9 cellular contexts compared by ENCODE assay signal in genomic region chr3:183253364-183253960, GRCh38. TPM values are rescaled to one million over a fixed set of nuclear protein-coding genes. Genes with fewer than 3 reads are reported as not detected.
A peak's percentile ranks its signal among the peaks of the same experiment; 100 is the strongest.
DNase-seq lines count a peak whose midpoint lies in the region; ATAC-seq, FAIRE-seq and TF ChIP-seq lines count a peak whose summit lies in the region.
"Had no signal": no experiment of that assay in that cellular context is flagged by ENCODE, and none has a peak within 500 bp of the region (broad histone marks: within the 10 kb centered on the region; RNA-seq: fewer than 3 reads in every experiment).

No MANE protein-coding gene starts in this region.

- TF ChIP-seq CTCF in Panc1 (IDR thresholded peaks at IDR 0.05) (no peak), K562 (IDR thresholded peaks at IDR 0.05 in 2 of 3, conservative IDR thresholded peaks at IDR 0.05 in 1 of 3; ENCODE audit: insufficient read depth in 2 of 3, low read depth in 1 of 3, low read length in 3 of 3) (no peak), hepatocyte (IDR thresholded peaks at IDR 0.05; ENCODE audit: poor library complexity) (no peak)

- no TSS peak for BruUV-seq in Panc1 (replicated peaks; lab: Mats Ljungman, UMichigan)
- BruUV-seq in K562 (replicated peaks; lab: Mats Ljungman, UMichigan): no TSS peak

- in situ Hi-C loops in Panc1 (cut with HindIII; ENCODE audit: low pct_unique_long_range_greater_than_20kb, low sequenced_read_pairs): no loop called here
- in situ Hi-C loops in K562 (cut with MboI): no loop called here

- intact Hi-C loops in Panc1 (cut with micrococcal nuclease; ENCODE audit: unreplicated experiment): loop anchor here (10.0 kb wide), 1 partner anchor 131 kb away; no protein-coding TSS in a partner anchor
- intact Hi-C loops in K562 (cut with micrococcal nuclease): loop anchor here (5.0 to 10.0 kb wide), 2 partner anchors 66 to 101 kb away; no protein-coding TSS in a partner anchor

- H3K4me2 ChIP-seq in K562 (ENCODE audit: insufficient read depth, low read length) (peak overlapping the region; percentile 86), hepatocyte (peak overlapping the region; percentile 80)

- H3K4me3 ChIP-seq in Panc1 (ENCODE audit: low read depth in 2 of 2, low read length in 2 of 2) (peak overlapping the region; percentile 83 to 95), K562 (peak overlapping the region; percentile 52), hepatocyte (peak overlapping the region; percentile 95), rectal smooth muscle tissue (ENCODE audit: low read length) (peak overlapping the region; percentile 77)

- peak overlapping the region; percentile 91 for H2AFZ ChIP-seq in K562 (ENCODE audit: low read depth, low read length)
- H2AFZ ChIP-seq in hepatocyte: peak overlapping the region; percentile 85

- TF ChIP-seq POLR2A in GM12892 (IDR thresholded peaks at IDR 0.05; ENCODE audit: low read depth, low read length) (no peak), K562 (conservative IDR thresholded peaks at IDR 0.05) (peak; percentile 57; the same call in 1 of the 2 replicates)

- CTCF ChIA-PET in Panc1 (lab: Charles Lee) (interaction anchor here (1.0 to 1.2 kb wide), 2 partner anchors 129 to 132 kb away, joined by 4 to 6 read pairs; no protein-coding TSS in a partner anchor), K562 (lab: Yijun Ruan, JAX; ENCODE audit: low intra/inter-chr PET ratio) (no interaction called here)

- H4K20me1 ChIP-seq in K562 (replicated peaks; ENCODE audit: control insufficient read depth, insufficient read depth, low read length) (no peaks in the 10 kb centered on the region), hepatocyte (ENCODE audit: insufficient read depth, poor library complexity, severe bottlenecking) (peaks cover 5% of the 10 kb centered on the region)

- POLR2A ChIA-PET in Panc1 (lab: Charles Lee): interaction anchor here (0.6 kb wide), 1 partner anchor 280 kb away, joined by 6 read pairs; no protein-coding TSS in a partner anchor
- POLR2A ChIA-PET in K562 (lab: Yijun Ruan, JAX): interaction anchor here (0.5 to 1.8 kb wide), 7 partner anchors 10 to 503 kb away, joined by 3 to 6 read pairs (median 3); no protein-coding TSS in a partner anchor

- H3K36me3 ChIP-seq in Panc1 (ENCODE audit: control insufficient read depth, insufficient read depth, low read length): no peaks in the 10 kb centered on the region; the same call in 1 of the 2 replicates
- peaks cover 15% of the 10 kb centered on the region; the same call in 1 of the 3 replicates for H3K36me3 ChIP-seq in K562 (ENCODE audit: control insufficient read depth, insufficient read depth, low read length)
- H3K36me3 ChIP-seq in hepatocyte (replicated peaks; ENCODE audit: insufficient read depth, low read depth): no peaks in the 10 kb centered on the region
- H3K36me3 ChIP-seq in rectal smooth muscle tissue (ENCODE audit: control insufficient read depth, insufficient read depth, low read length): no peaks in the 10 kb centered on the region

- peaks cover 50% of the 10 kb centered on the region for H3K79me2 ChIP-seq in K562 (ENCODE audit: control insufficient read depth, insufficient read depth, low read length)
- peaks cover 60% of the 10 kb centered on the region for H3K79me2 ChIP-seq in hepatocyte

- H3K27ac ChIP-seq in Panc1 (ENCODE audit: low read length) (peak overlapping the region; percentile 82), K562 (ENCODE audit: extremely low read depth, low read depth, low read length) (peak overlapping the region; percentile 83), hepatocyte (peak overlapping the region; percentile 99), rectal smooth muscle tissue (ENCODE audit: low read depth, low read length) (peak overlapping the region; percentile 80)

- no peaks in the 10 kb centered on the region for H3K9me1 ChIP-seq in K562 (ENCODE audit: control insufficient read depth, insufficient read depth, low read length)

- TF ChIP-seq RAD21 in K562 (CRISPR knock-in tag; conservative IDR thresholded peaks at IDR 0.05 in 1 of 2, IDR thresholded peaks at IDR 0.05 in 1 of 2): no peak

- FAIRE-seq in GM12892 (lab: Jason Lieb, UNC) (peak; percentile 70), K562 (lab: Jason Lieb, UNC) (peak; percentile 74)
- FAIRE-seq: colon had no signal

- H3K4me1 ChIP-seq in Panc1 (ENCODE audit: control insufficient read depth, insufficient read depth, low read length) (peaks cover 16% of the 10 kb centered on the region), K562 (replicated peaks in 1 of 2; ENCODE audit: control insufficient read depth in 2 of 2, insufficient read depth in 2 of 2, low read length in 2 of 2) (peaks cover 11 to 18% of the 10 kb centered on the region in 2 experiments; a peak in 4 of 5 replicates), hepatocyte (ENCODE audit: insufficient read depth) (peaks cover 4% of the 10 kb centered on the region), rectal smooth muscle tissue (ENCODE audit: control insufficient read depth, insufficient read depth, low read length) (no peaks in the 10 kb centered on the region)

- DNase-seq in 8988T (peak; percentile 38), GM12892 (ENCODE audit: insufficient read length) (no peak), Panc1 (ENCODE audit: low read depth, low spot score) (no peak), K562 (ENCODE audit: extremely low read depth in 1 of 4, low spot score in 3 of 4) (peak; percentile 37 to 58 (median 49)), hepatocyte (ENCODE audit: low spot score) (peak; percentile 70)

- WGBS in K562 (ENCODE audit: insufficient coverage, low coverage, missing lambda C conversion rate): 1% methylated on average over 38 of the region's 48 CpGs
- WGBS in hepatocyte (ENCODE audit: low lambda C conversion rate, missing lambda C conversion rate): 1% methylated on average over 45 of the region's 48 CpGs

- no peaks in the 10 kb centered on the region for H3K27me3 ChIP-seq in Panc1 (ENCODE audit: control insufficient read depth, insufficient read depth, low read length)
- H3K27me3 ChIP-seq in K562 (ENCODE audit: control insufficient read depth in 2 of 2, insufficient read depth in 2 of 2, low read length in 2 of 2): no peaks in the 10 kb centered on the region
- no peaks in the 10 kb centered on the region for H3K27me3 ChIP-seq in hepatocyte
- no peaks in the 10 kb centered on the region for H3K27me3 ChIP-seq in rectal smooth muscle tissue (ENCODE audit: control insufficient read depth, insufficient read depth, low read length)

- H3K9me3 ChIP-seq in Panc1 (ENCODE audit: control insufficient read depth, insufficient read depth, low read depth, low read length) (no peaks in the 10 kb centered on the region), K562 (replicated peaks; ENCODE audit: control insufficient read depth, insufficient read depth, low read depth, low read length) (no peaks in the 10 kb centered on the region), hepatocyte (ENCODE audit: low read depth) (no peaks in the 10 kb centered on the region)

- ATAC-seq in Panc1: peak; percentile 68
- peak; percentile 65 for ATAC-seq in K562
- no peak for ATAC-seq in HG03045 (IDR thresholded peaks at IDR 0.05; ENCODE audit: unreplicated experiment)
- no peak for ATAC-seq in HG02798 (IDR thresholded peaks at IDR 0.05; ENCODE audit: poor library complexity, unreplicated experiment)

- no peaks in the 10 kb centered on the region for H3K9me2 ChIP-seq in hepatocyte (replicated peaks; ENCODE audit: insufficient read depth)

- H3K9ac ChIP-seq in K562 (ENCODE audit: insufficient read depth in 1 of 2, low read depth in 2 of 2, low read length in 2 of 2): peak overlapping the region; percentile 73 to 98
- H3K9ac ChIP-seq in rectal smooth muscle tissue (ENCODE audit: low read length): peak overlapping the region; percentile 74

- TF ChIP-seq EP300 in K562 (IDR thresholded peaks at IDR 0.05; ENCODE audit: low read length): no peak

TF ChIP-seq in K562, 482 proteins besides CTCF, POLR2A, EP300 and RAD21 (continues in another document):
- TF ChIP-seq FOXA3 (CRISPR knock-in tag; conservative IDR thresholded peaks at IDR 0.05 in 1 of 2, IDR thresholded peaks at IDR 0.05 in 1 of 2) (0 out of 4 replicates have a peak, but pooled peaks of 1 of the 2 experiments have one; percentile 28), ZFX (CRISPR knock-in tag; IDR thresholded peaks at IDR 0.05) (peak; percentile 80), ZBTB33 (CRISPR knock-in tag; IDR thresholded peaks at IDR 0.05) (no peak)

RNA-seq across cellular contexts. Expression of gene B3GNT5, which starts 0.4 kb away (rescaled TPM):
- polyA plus RNA-seq in GM12892 (2012; ENCODE audit: missing spikeins): 0.17 TPM
- total RNA-seq in Panc1 (2021; ENCODE audit: unreplicated experiment) (22.8 TPM), K562 (2014; rRNA removed) (8.8 and 9.2 TPM in 2 replicates), K562 (2014; rRNA removed; fragmentation: Illumina TruSeq; extraction: Trizol) (21.9 and 24.7 TPM in 2 replicates), K562 (2015; rRNA removed; fragmentation: Illumina TruSeq; extraction: Trizol) (15.5 and 17.0 TPM in 2 replicates), K562 (2021) (23.8 and 25.0 TPM in 2 replicates), hepatocyte (39.6 and 40.7 TPM in 2 replicates)
- polyA plus RNA-seq in Panc1 (2012; ENCODE audit: insufficient read length): 9.7 TPM
- total RNA-seq in K562 (2011; cell fraction: chromatin; rRNA removed; ENCODE audit: low replicate concordance): 11.6 and 22.2 TPM in 2 replicates
- total RNA-seq in K562 (2011; cell fraction: nucleolus; rRNA removed): 7.2 and 10.4 TPM in 2 replicates
- 15.5 and 25.9 TPM in 2 replicates for total RNA-seq in K562 (2011; cell fraction: nucleoplasm; rRNA removed)
- polyA plus RNA-seq in K562 (2011; rRNA removed) (13.7 and 13.8 TPM in 2 replicates), K562 (2014; fragmentation: Illumina TruSeq; extraction: Trizol) (20.1 and 22.9 TPM in 2 replicates), K562 (2014; fragmentation: Nextera tagmentation; extraction: Ambion mirVana) (10 to 100 TPM; 13.6 to 13.8 TPM), K562 (2014; rRNA removed) (14.4 and 18.5 TPM in 2 replicates), hepatocyte (16.2 and 22.7 TPM in 2 replicates)
- 4.1 and 8.3 TPM in 2 replicates for polyA plus RNA-seq in K562 (2011; cell fraction: cytosol; rRNA removed)
- 4.4 and 6.8 TPM in 2 replicates for polyA plus RNA-seq in K562 (2011; cell fraction: nucleus; rRNA removed)
- polyA plus RNA-seq in K562 (2012): 14.8 and 16.9 TPM in 2 replicates
- polyA minus RNA-seq in K562 (2011; rRNA and poly(A)+ RNA removed): 21.4 and 29.6 TPM in 2 replicates
- polyA minus RNA-seq in K562 (2011; cell fraction: cytosol; rRNA and poly(A)+ RNA removed): 7.6 and 11.0 TPM in 2 replicates
- 4.7 and 10.6 TPM in 2 replicates for polyA minus RNA-seq in K562 (2011; cell fraction: nucleus; rRNA and poly(A)+ RNA removed)

Comparison
In these comparisons a context has a peak if more than half of its experiments do, and no peak if none do; other contexts are left out.
1. DNase-seq: peak in 8988T (single experiment), K562 (4 of 4) and hepatocyte (single experiment); none in GM12892 (single experiment) and Panc1 (single experiment).
2. ATAC-seq: peak in Panc1 (single experiment) and K562 (single experiment); none in HG03045 (single experiment) and HG02798 (single experiment).
3. Peak in every context shown above with its lines, with median percentiles within 50 percentile points of each other: H3K27ac ChIP-seq and H3K4me3 ChIP-seq.